9 cellular contexts compared by ENCODE assay signal in genomic region chrX:40083979-40084359, GRCh38. TPM values are rescaled to one million over a fixed set of nuclear protein-coding genes. Genes with fewer than 3 reads are reported as not detected.
DNase-seq lines count a peak whose midpoint lies in the region; ATAC-seq and TF ChIP-seq lines count a peak whose summit lies in the region.
"Had no signal": no experiment of that assay in that cellular context is flagged by ENCODE, and none has a peak within 500 bp of the region (broad histone marks: within the 10 kb centered on the region; RNA-seq: fewer than 3 reads in every experiment).

No MANE protein-coding gene starts in this region.

- H4K20me1 ChIP-seq in DOHH2 (ENCODE audit: control insufficient read depth, insufficient read depth, low read depth, low read length), result peaks cover 3% of the 10 kb centered on the region

- H3K36me3 ChIP-seq in DOHH2 (ENCODE audit: control insufficient read depth, low read length), result no peaks in the 10 kb centered on the region; the same call in 1 of the 2 replicates
- H3K36me3 ChIP-seq in psoas muscle (ENCODE audit: insufficient read depth in 1 of 2, low read depth in 1 of 2), result no peaks in the 10 kb centered on the region

- H3K27ac ChIP-seq in DOHH2 (ENCODE audit: low read depth, low read length) (no peak overlapping the region), VCaP (peak overlapping the region; percentile 82), psoas muscle (no peak overlapping the region)

- peak overlapping the region; percentile 42; the same call in 1 of the 2 replicates for H3K4me3 ChIP-seq in DOHH2 (ENCODE audit: low read length)
- H3K4me3 ChIP-seq in fibroblast of mammary gland (ENCODE audit: control insufficient read depth, low read depth, low read length), result peak overlapping the region; percentile 17
- H3K4me3 ChIP-seq in psoas muscle, result peak overlapping the region; percentile 62

- intact Hi-C loops in psoas muscle (cut with DNase I), result loop anchor here in 1 of 2 donors (5.0 kb wide), 1 partner anchor 177 kb away; no protein-coding TSS in a partner anchor

- peak overlapping the region; percentile 39 for H3K4me2 ChIP-seq in DOHH2 (ENCODE audit: low read length)

- TF ChIP-seq CTCF in DOHH2 (IDR thresholded peaks at IDR 0.05; ENCODE audit: low read depth, low read length, poor library complexity, severe bottlenecking) (no peak), VCaP (conservative IDR thresholded peaks at IDR 0.05) (no peak), fibroblast of mammary gland (conservative IDR thresholded peaks at IDR 0.05; ENCODE audit: control insufficient read depth, insufficient read depth, low read depth, low read length) (no peak), psoas muscle (IDR thresholded peaks at IDR 0.05) (no peak)

- peaks cover 36% of the 10 kb centered on the region for H3K4me1 ChIP-seq in DOHH2 (ENCODE audit: control insufficient read depth, low read length)
- peaks cover 21% of the 10 kb centered on the region for H3K4me1 ChIP-seq in psoas muscle

- WGBS in psoas muscle, 3 donors, result 25 to 41% (median 30%) methylated on average over 8 to 26 of the region's 26 CpGs

- H3K79me2 ChIP-seq in DOHH2 (ENCODE audit: control insufficient read depth, low read length), result peaks cover 98% of the 10 kb centered on the region

- H3K9me3 ChIP-seq in DOHH2 (ENCODE audit: control insufficient read depth, insufficient read depth, low read length), result no peaks in the 10 kb centered on the region
- H3K9me3 ChIP-seq in psoas muscle, result no peaks in the 10 kb centered on the region

- no peaks in the 10 kb centered on the region for H3K27me3 ChIP-seq in DOHH2 (ENCODE audit: control insufficient read depth, low read length)
- H3K27me3 ChIP-seq in psoas muscle (ENCODE audit: insufficient read depth in 3 of 3, low read length in 2 of 3), result peaks cover 0 to 52% (median 0%) of the 10 kb centered on the region in 3 donors

- H3K9me2 ChIP-seq in DOHH2 (replicated peaks; ENCODE audit: control insufficient read depth, low read length), result no peaks in the 10 kb centered on the region

- no peak for DNase-seq in fibroblast of mammary gland (ENCODE audit: low read depth)
- peak in 1 of 2 donors; percentile 34 for DNase-seq in psoas muscle
- no peak for DNase-seq in SKM-1 treated with dmso at 0.1 percent for 144 hours (lab: John Stamatoyannopoulos, UW; ENCODE audit: unreplicated experiment)
- DNase-seq: activated effector memory CD4-positive, alpha-beta T cell treated with anti-CD3 and anti-CD28 coated beads, Interleukin-2, amount 50 U/mL, for 16 hours had no signal

- ATAC-seq in psoas muscle (no peak), HG02840 (IDR thresholded peaks at IDR 0.05; ENCODE audit: low FRiP score, unreplicated experiment) (no peak), GM18873 (IDR thresholded peaks at IDR 0.05; ENCODE audit: low FRiP score, unreplicated experiment) (no peak), GM21381 (IDR thresholded peaks at IDR 0.05; ENCODE audit: unreplicated experiment) (no peak)

- H3F3A ChIP-seq in DOHH2 (ENCODE audit: control insufficient read depth, insufficient read depth), result no peaks in the 10 kb centered on the region

RNA-seq across cellular contexts. Expression of gene BCOR, which starts 13.8 kb away (rescaled TPM):
- 10 to 100 TPM; 18.3 to 24.3 (median 19.6) TPM for total RNA-seq in psoas muscle
- polyA plus RNA-seq in psoas muscle, result 10 to 100 TPM in 2 of 3 donors, 1 to 10 TPM in 1; 6.4 to 14.2 (median 10.1) TPM
